Comparison of ENCODE assay signal across 1 cellular context in the genomic region with DNA sequence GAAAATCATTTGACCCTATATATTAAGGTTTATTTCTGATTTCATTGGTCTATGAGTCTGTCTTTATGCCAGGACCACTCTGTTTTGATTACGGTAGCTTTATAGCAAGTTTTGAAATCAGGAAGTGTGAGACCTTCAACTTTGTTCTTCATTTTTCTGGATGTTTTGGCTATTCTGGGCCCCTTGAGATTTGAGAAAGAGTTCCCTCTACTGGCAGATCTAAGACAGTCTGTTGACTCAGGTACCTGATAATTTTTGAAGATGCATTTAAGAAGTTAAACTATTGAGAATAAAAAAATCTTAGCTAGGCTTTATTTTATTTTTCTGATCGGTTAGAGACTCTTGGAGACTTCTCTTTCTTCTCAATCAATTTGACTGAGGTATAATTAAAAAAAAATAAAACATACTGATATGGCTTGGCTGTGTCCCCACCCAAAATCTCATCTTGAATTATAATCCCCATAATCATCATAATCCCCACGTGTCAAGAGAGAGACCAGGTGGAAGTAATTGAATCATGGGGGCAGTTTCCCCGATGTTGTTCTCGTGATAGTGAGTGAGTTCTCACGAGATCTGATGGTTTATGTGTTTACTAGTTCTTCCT.
TF ChIP-seq lines count a peak whose summit lies in the region.

No MANE protein-coding gene starts in this region.

TF ChIP-seq in HCT116, 20 proteins besides CTCF, POLR2A, EP300 and RAD21 (continued from another document):
- TF ChIP-seq EZH2phosphoT487 (IDR thresholded peaks at IDR 0.05; ENCODE audit: borderline replicate concordance) (no peak), ZNF274 (IDR thresholded peaks at IDR 0.05; ENCODE audit: low read depth, low read length) (no peak), SRF (IDR thresholded peaks at IDR 0.05; ENCODE audit: low read depth) (no peak), TCF7L2 (IDR thresholded peaks at IDR 0.05; ENCODE audit: borderline replicate concordance, extremely low read depth, insufficient read depth, insufficient read length) (no peak), EZH2 (IDR thresholded peaks at IDR 0.05) (no peak)
- TF ChIP-seq, protein P1, sequence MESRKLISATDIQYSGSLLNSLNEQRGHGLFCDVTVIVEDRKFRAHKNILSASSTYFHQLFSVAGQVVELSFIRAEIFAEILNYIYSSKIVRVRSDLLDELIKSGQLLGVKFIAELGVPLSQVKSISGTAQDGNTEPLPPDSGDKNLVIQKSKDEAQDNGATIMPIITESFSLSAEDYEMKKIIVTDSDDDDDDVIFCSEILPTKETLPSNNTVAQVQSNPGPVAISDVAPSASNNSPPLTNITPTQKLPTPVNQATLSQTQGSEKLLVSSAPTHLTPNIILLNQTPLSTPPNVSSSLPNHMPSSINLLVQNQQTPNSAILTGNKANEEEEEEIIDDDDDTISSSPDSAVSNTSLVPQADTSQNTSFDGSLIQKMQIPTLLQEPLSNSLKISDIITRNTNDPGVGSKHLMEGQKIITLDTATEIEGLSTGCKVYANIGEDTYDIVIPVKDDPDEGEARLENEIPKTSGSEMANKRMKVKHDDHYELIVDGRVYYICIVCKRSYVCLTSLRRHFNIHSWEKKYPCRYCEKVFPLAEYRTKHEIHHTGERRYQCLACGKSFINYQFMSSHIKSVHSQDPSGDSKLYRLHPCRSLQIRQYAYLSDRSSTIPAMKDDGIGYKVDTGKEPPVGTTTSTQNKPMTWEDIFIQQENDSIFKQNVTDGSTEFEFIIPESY (IDR thresholded peaks at IDR 0.05; ENCODE audit: extremely low read depth, insufficient replicate concordance, low read length), result no peak
